ENCODE assay signal across 1 cellular context in genomic region chr10:72273410-72274212, GRCh38.
TF ChIP-seq lines count a peak whose summit lies in the region.

TSS of gene DDIT4 (plus strand) at chr10:72273924. CDS start at chr10:72274217, 293 bp downstream.

TF ChIP-seq in HepG2, 621 proteins besides CTCF, POLR2A, EP300 and RAD21 (continued from another document and continues in another):
- TF ChIP-seq, protein P1, sequence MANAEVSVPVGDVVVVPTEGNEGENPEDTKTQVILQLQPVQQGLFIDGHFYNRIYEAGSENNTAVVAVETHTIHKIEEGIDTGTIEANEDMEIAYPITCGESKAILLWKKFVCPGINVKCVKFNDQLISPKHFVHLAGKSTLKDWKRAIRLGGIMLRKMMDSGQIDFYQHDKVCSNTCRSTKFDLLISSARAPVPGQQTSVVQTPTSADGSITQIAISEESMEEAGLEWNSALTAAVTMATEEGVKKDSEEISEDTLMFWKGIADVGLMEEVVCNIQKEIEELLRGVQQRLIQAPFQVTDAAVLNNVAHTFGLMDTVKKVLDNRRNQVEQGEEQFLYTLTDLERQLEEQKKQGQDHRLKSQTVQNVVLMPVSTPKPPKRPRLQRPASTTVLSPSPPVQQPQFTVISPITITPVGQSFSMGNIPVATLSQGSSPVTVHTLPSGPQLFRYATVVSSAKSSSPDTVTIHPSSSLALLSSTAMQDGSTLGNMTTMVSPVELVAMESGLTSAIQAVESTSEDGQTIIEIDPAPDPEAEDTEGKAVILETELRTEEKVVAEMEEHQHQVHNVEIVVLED (CRISPR knock-in tag; IDR thresholded peaks at IDR 0.05; ENCODE audit: borderline replicate concordance): peak; percentile 64
- 0 out of 2 replicates have a peak, but pooled peaks have one; percentile 31 for TF ChIP-seq SSRP1 (CRISPR knock-in tag; IDR thresholded peaks at IDR 0.05)
- TF ChIP-seq KLF11 (CRISPR knock-in tag; IDR thresholded peaks at IDR 0.05): peak; percentile 99
- TF ChIP-seq PRDM4 (CRISPR knock-in tag; IDR thresholded peaks at IDR 0.05; ENCODE audit: borderline replicate concordance): no peak
- no peak for TF ChIP-seq U2AF1 (optimal IDR thresholded peaks at IDR 0.05; ENCODE audit: low read depth, low read length)
- peak; percentile 86; the same call in 1 of the 2 replicates for TF ChIP-seq ZNF468 (CRISPR knock-in tag; IDR thresholded peaks at IDR 0.05)
- peak; percentile 87; the same call in 1 of the 2 replicates for TF ChIP-seq ZNF580 (CRISPR knock-in tag; IDR thresholded peaks at IDR 0.05; ENCODE audit: borderline replicate concordance, low read depth)
- TF ChIP-seq ZNF710 (CRISPR knock-in tag; IDR thresholded peaks at IDR 0.05; ENCODE audit: borderline replicate concordance): peak; percentile 43; the same call in 1 of the 2 replicates
- no peak for TF ChIP-seq ZKSCAN5 (CRISPR knock-in tag; IDR thresholded peaks at IDR 0.05)
- TF ChIP-seq AGO2 (optimal IDR thresholded peaks at IDR 0.05; ENCODE audit: low read depth, low read length): peak; percentile 12
- TF ChIP-seq ISL2 (CRISPR knock-in tag; IDR thresholded peaks at IDR 0.05): peak; percentile 69; the same call in 1 of the 2 replicates
- TF ChIP-seq, protein P2, sequence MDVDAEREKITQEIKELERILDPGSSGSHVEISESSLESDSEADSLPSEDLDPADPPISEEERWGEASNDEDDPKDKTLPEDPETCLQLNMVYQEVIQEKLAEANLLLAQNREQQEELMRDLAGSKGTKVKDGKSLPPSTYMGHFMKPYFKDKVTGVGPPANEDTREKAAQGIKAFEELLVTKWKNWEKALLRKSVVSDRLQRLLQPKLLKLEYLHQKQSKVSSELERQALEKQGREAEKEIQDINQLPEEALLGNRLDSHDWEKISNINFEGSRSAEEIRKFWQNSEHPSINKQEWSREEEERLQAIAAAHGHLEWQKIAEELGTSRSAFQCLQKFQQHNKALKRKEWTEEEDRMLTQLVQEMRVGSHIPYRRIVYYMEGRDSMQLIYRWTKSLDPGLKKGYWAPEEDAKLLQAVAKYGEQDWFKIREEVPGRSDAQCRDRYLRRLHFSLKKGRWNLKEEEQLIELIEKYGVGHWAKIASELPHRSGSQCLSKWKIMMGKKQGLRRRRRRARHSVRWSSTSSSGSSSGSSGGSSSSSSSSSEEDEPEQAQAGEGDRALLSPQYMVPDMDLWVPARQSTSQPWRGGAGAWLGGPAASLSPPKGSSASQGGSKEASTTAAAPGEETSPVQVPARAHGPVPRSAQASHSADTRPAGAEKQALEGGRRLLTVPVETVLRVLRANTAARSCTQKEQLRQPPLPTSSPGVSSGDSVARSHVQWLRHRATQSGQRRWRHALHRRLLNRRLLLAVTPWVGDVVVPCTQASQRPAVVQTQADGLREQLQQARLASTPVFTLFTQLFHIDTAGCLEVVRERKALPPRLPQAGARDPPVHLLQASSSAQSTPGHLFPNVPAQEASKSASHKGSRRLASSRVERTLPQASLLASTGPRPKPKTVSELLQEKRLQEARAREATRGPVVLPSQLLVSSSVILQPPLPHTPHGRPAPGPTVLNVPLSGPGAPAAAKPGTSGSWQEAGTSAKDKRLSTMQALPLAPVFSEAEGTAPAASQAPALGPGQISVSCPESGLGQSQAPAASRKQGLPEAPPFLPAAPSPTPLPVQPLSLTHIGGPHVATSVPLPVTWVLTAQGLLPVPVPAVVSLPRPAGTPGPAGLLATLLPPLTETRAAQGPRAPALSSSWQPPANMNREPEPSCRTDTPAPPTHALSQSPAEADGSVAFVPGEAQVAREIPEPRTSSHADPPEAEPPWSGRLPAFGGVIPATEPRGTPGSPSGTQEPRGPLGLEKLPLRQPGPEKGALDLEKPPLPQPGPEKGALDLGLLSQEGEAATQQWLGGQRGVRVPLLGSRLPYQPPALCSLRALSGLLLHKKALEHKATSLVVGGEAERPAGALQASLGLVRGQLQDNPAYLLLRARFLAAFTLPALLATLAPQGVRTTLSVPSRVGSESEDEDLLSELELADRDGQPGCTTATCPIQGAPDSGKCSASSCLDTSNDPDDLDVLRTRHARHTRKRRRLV (CRISPR knock-in tag; IDR thresholded peaks at IDR 0.05): no peak
- peak; percentile 79 for TF ChIP-seq ZNF331 (CRISPR knock-in tag; IDR thresholded peaks at IDR 0.05)
- TF ChIP-seq DNMT1 (CRISPR knock-in tag; IDR thresholded peaks at IDR 0.05): peak; percentile 89; the same call in 1 of the 2 replicates
- no peak for TF ChIP-seq SP1 (IDR thresholded peaks at IDR 0.05)
- TF ChIP-seq SP1 (CRISPR knock-in tag; IDR thresholded peaks at IDR 0.05): peak; percentile 96
- TF ChIP-seq PCBP1 (IDR thresholded peaks at IDR 0.05; ENCODE audit: borderline replicate concordance, low read depth, low read length): no peak
- TF ChIP-seq ZNF431 (CRISPR knock-in tag; IDR thresholded peaks at IDR 0.05; ENCODE audit: borderline replicate concordance, low read depth): peak; percentile 97
- 0 out of 2 replicates have a peak, but pooled peaks have one; percentile 73 for TF ChIP-seq SMAD3 (CRISPR knock-in tag; IDR thresholded peaks at IDR 0.05)
- TF ChIP-seq NRL (CRISPR knock-in tag; IDR thresholded peaks at IDR 0.05; ENCODE audit: borderline replicate concordance): peak; percentile 88; the same call in 1 of the 2 replicates
- TF ChIP-seq TOPORS (CRISPR knock-in tag; IDR thresholded peaks at IDR 0.05): peak; percentile 86; the same call in 1 of the 2 replicates
- TF ChIP-seq ZSCAN20 (CRISPR knock-in tag; IDR thresholded peaks at IDR 0.05; ENCODE audit: borderline replicate concordance): peak; percentile 94; the same call in 1 of the 2 replicates
- peak; percentile 74 for TF ChIP-seq GATAD1 (CRISPR knock-in tag; IDR thresholded peaks at IDR 0.05)
- TF ChIP-seq BATF2 (CRISPR knock-in tag; IDR thresholded peaks at IDR 0.05): peak; percentile 62; the same call in 1 of the 2 replicates
- TF ChIP-seq ZNF292 (CRISPR knock-in tag; IDR thresholded peaks at IDR 0.05; ENCODE audit: borderline replicate concordance, low read depth): peak; percentile 53; the same call in 1 of the 2 replicates
- TF ChIP-seq, protein P3, sequence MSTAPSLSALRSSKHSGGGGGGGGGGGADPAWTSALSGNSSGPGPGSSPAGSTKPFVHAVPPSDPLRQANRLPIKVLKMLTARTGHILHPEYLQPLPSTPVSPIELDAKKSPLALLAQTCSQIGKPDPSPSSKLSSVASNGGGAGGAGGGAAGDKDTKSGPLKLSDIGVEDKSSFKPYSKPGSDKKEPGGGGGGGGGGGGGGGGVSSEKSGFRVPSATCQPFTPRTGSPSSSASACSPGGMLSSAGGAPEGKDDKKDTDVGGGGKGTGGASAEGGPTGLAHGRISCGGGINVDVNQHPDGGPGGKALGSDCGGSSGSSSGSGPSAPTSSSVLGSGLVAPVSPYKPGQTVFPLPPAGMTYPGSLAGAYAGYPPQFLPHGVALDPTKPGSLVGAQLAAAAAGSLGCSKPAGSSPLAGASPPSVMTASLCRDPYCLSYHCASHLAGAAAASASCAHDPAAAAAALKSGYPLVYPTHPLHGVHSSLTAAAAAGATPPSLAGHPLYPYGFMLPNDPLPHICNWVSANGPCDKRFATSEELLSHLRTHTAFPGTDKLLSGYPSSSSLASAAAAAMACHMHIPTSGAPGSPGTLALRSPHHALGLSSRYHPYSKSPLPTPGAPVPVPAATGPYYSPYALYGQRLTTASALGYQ (CRISPR knock-in tag; IDR thresholded peaks at IDR 0.05): peak; percentile 86
- no peak; the same call in 1 of the 2 replicates for TF ChIP-seq CHD4 (IDR thresholded peaks at IDR 0.05; ENCODE audit: borderline replicate concordance, low read length)
- peak; percentile 79; the same call in 1 of the 2 replicates for TF ChIP-seq ATF2 (CRISPR knock-in tag; IDR thresholded peaks at IDR 0.05)
- peak; percentile 84 for TF ChIP-seq ZNF550 (CRISPR knock-in tag; IDR thresholded peaks at IDR 0.05; ENCODE audit: borderline replicate concordance)
- TF ChIP-seq, protein P4, sequence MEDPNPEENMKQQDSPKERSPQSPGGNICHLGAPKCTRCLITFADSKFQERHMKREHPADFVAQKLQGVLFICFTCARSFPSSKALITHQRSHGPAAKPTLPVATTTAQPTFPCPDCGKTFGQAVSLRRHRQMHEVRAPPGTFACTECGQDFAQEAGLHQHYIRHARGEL (CRISPR knock-in tag; IDR thresholded peaks at IDR 0.05): no peak
- TF ChIP-seq, protein P5, sequence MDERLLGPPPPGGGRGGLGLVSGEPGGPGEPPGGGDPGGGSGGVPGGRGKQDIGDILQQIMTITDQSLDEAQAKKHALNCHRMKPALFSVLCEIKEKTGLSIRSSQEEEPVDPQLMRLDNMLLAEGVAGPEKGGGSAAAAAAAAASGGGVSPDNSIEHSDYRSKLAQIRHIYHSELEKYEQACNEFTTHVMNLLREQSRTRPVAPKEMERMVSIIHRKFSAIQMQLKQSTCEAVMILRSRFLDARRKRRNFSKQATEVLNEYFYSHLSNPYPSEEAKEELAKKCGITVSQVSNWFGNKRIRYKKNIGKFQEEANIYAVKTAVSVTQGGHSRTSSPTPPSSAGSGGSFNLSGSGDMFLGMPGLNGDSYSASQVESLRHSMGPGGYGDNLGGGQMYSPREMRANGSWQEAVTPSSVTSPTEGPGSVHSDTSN (CRISPR knock-in tag; IDR thresholded peaks at IDR 0.05): no peak
- no peak; the same call in 1 of the 2 replicates for TF ChIP-seq DMTF1 (CRISPR knock-in tag; IDR thresholded peaks at IDR 0.05)
- peak; percentile 40 for TF ChIP-seq ZC3H13 (CRISPR knock-in tag; IDR thresholded peaks at IDR 0.05)
- peak; percentile 78 for TF ChIP-seq ZSCAN5A (CRISPR knock-in tag; IDR thresholded peaks at IDR 0.05; ENCODE audit: borderline replicate concordance)
- TF ChIP-seq ZNF432 (CRISPR knock-in tag; IDR thresholded peaks at IDR 0.05; ENCODE audit: borderline replicate concordance): no peak; the same call in 1 of the 2 replicates
